1 cellular context compared by ENCODE assay signal in the genomic region with DNA sequence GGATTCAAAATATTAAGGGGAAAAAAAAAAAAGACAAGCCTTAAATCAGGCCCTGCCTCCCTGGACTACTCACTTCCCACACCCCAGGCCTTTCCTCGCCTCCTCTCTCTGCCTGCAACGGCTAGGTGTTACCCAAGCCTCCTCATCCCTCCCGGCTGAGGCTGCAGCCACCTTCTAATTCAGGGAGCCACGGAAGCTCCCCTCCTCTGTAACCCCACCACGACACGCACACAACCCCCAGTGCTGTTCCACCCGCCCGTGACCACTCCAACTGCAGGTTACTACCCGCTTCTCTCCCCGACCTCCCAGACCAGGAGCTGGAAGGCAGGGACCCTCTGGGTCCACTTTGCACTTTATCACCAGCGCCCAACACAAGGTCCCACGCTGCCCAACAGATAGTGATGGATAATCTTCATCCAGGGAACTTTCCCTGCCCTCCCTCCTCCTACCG.
TF ChIP-seq lines count a peak whose summit lies in the region.

No MANE protein-coding gene starts in this region.

TF ChIP-seq in GM12878, 131 proteins besides CTCF, POLR2A, EP300 and RAD21:
- no peak for TF ChIP-seq BRCA1 (IDR thresholded peaks at IDR 0.05; ENCODE audit: low read depth, low read length)
- no peak for TF ChIP-seq SIN3A (IDR thresholded peaks at IDR 0.05; ENCODE audit: low read depth, low read length)
- TF ChIP-seq ZSCAN29 (IDR thresholded peaks at IDR 0.05) = no peak
